Comparison of ENCODE assay signal across 1 cellular context in genomic region chr19:41956621-41957020, GRCh38.
TF ChIP-seq lines count a peak whose summit lies in the region.

No MANE protein-coding gene starts in this region.

TF ChIP-seq in H1, 55 proteins besides CTCF, POLR2A, EP300 and RAD21:
- no peak for TF ChIP-seq PHF8 (conservative IDR thresholded peaks at IDR 0.05; ENCODE audit: low read depth, low read length)
- TF ChIP-seq MAX (IDR thresholded peaks at IDR 0.05) = no peak
- TF ChIP-seq SIN3A (conservative IDR thresholded peaks at IDR 0.05 in 1 of 2, IDR thresholded peaks at IDR 0.05 in 1 of 2; ENCODE audit: low read depth in 1 of 2, low read length in 2 of 2) = no peak
- no peak for TF ChIP-seq KDM1A (IDR thresholded peaks at IDR 0.05; ENCODE audit: borderline replicate concordance, low read length)
- no peak for TF ChIP-seq CBX5 (IDR thresholded peaks at IDR 0.05; ENCODE audit: low read depth, low read length)
- TF ChIP-seq SP1 (IDR thresholded peaks at IDR 0.05; ENCODE audit: low read depth, low read length) = no peak
- TF ChIP-seq SRF (IDR thresholded peaks at IDR 0.05; ENCODE audit: low read depth, low read length) = no peak
- TF ChIP-seq TAF1 (IDR thresholded peaks at IDR 0.05; ENCODE audit: low read depth, low read length) = no peak
- TF ChIP-seq EGR1 (IDR thresholded peaks at IDR 0.05; ENCODE audit: borderline replicate concordance, low read depth, low read length) = no peak
- no peak for TF ChIP-seq RBBP5 (IDR thresholded peaks at IDR 0.05; ENCODE audit: borderline replicate concordance, low read depth, low read length)
- TF ChIP-seq EZH2 (IDR thresholded peaks at IDR 0.05; ENCODE audit: low read depth, low read length, severe bottlenecking) = no peak
- TF ChIP-seq TEAD4 (IDR thresholded peaks at IDR 0.05; ENCODE audit: low read depth, low read length) = no peak
- TF ChIP-seq JUN (IDR thresholded peaks at IDR 0.05; ENCODE audit: low read depth, low read length) = no peak
- no peak for TF ChIP-seq ASH2L (IDR thresholded peaks at IDR 0.05; ENCODE audit: low read length)
- TF ChIP-seq ATF3 (IDR thresholded peaks at IDR 0.05; ENCODE audit: insufficient read depth, low read depth, low read length) = no peak
- no peak for TF ChIP-seq GABPA (IDR thresholded peaks at IDR 0.05; ENCODE audit: borderline replicate concordance, insufficient read depth, low read length)
- no peak for TF ChIP-seq POLR2AphosphoS5 (IDR thresholded peaks at IDR 0.05; ENCODE audit: low read depth, low read length)
- TF ChIP-seq CREB1 (IDR thresholded peaks at IDR 0.05) = no peak
- TF ChIP-seq MAFK (IDR thresholded peaks at IDR 0.05; ENCODE audit: low read depth, low read length) = no peak
TF ChIP-seq in H1: peak in this region for 0.
